In the genomic region with DNA sequence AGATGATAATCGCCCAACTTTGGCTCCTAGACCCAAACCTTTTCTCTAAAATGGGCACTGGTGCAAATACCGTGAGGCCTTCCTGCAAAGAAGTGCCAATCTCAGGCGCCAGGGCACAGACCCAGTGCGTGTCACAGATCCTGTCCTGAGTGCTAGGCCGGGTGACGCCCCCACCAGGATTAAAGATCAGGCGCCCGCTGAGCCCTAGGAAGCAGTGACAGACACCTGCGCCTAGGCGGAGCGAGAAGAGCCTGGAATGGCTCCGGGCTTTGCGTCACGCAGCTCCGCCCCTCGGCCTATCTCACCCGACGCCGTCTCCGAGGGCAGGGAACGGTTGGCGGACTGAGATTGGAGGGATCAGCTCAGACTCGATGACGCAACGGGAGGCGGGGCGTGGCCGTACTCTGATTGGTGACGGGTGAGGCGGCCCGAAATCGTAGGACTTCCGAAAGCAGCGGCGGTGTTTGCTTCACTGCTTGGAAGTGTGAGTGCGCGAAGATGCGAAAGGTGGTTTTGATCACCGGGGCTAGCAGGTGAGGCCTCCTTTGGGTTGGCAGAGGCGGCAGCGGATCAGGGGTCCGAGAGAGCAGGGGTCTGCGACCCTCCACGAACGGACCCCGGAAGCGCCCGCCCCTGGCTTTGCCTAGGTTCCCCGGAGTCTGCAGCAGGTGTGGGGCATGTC, we compare ENCODE assay signal across 8 cellular contexts. TPM values are rescaled to one million over a fixed set of nuclear protein-coding genes. Genes with fewer than 3 reads are reported as not detected.
DNase-seq lines count a peak whose midpoint lies in the region; ATAC-seq and TF ChIP-seq lines count a peak whose summit lies in the region.
"Not testable (repeated sequence)": the region's sequence is repeated elsewhere in the genome, so short reads cannot be mapped to it uniquely, and the experiment has no call there.

A gene with protein sequence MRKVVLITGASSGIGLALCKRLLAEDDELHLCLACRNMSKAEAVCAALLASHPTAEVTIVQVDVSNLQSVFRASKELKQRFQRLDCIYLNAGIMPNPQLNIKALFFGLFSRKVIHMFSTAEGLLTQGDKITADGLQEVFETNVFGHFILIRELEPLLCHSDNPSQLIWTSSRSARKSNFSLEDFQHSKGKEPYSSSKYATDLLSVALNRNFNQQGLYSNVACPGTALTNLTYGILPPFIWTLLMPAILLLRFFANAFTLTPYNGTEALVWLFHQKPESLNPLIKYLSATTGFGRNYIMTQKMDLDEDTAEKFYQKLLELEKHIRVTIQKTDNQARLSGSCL (plus strand): TSS at position 400 of the 682 bp plus-strand sequence. CDS start 99 bp downstream, at position 499.

- TF ChIP-seq POLR2A in ovary (IDR thresholded peaks at IDR 0.05) = peak; percentile 76

- peak within 1 kb of the TSS; percentile 62 for H3K4me3 ChIP-seq in GM12864 (ENCODE audit: low read depth, low read length)
- H3K4me3 ChIP-seq in ovary = peak within 1 kb of the TSS; percentile 44
- peak within 1 kb of the TSS; percentile 87 for H3K4me3 ChIP-seq in thoracic aorta

- 1 to 3% (median 2%) methylated on average over 8 to 32 of the region's 49 CpGs for WGBS in ovary, 3 donors

- intact Hi-C loops in head of caudate nucleus (cut with DNase I); ovary (cut with DNase I): not testable (repeated sequence)

- not testable (repeated sequence) for H3K9me3 ChIP-seq in ovary, thoracic aorta

- DNase-seq in GM12864 (ENCODE audit: low read depth) (peak; percentile 49), NCI-H128 (lab: John Stamatoyannopoulos, UW; ENCODE audit: unreplicated experiment) (peak; percentile 72), SW 1271 (lab: John Stamatoyannopoulos, UW) (peak; percentile 33 to 61), head of caudate nucleus (peak; percentile 80 to 94 (median 89)), ovary (peak; percentile 78 to 87 (median 82)), thoracic aorta (ENCODE audit: low spot score) (peak; percentile 35)

- not testable (repeated sequence) for H3K36me3 Mint-ChIP-seq in activated naive CD8-positive, alpha-beta T cell

- H3K4me3 Mint-ChIP-seq in activated naive CD8-positive, alpha-beta T cell = peak within 1 kb of the TSS; percentile 90

- peak; percentile 8 for TF ChIP-seq CTCF in GM12864 (IDR thresholded peaks at IDR 0.05; ENCODE audit: low read depth, low read length, missing control alignments)
- TF ChIP-seq CTCF in ovary (IDR thresholded peaks at IDR 0.05); thoracic aorta (IDR thresholded peaks at IDR 0.05): not testable (repeated sequence)

- not testable (repeated sequence) for H3K9me3 Mint-ChIP-seq in activated naive CD8-positive, alpha-beta T cell (ENCODE audit: low read depth)

- TF ChIP-seq EP300 in ovary (IDR thresholded peaks at IDR 0.05) = not testable (repeated sequence)

- peak within 1 kb of the TSS; percentile 82 for H3K27ac Mint-ChIP-seq in activated naive CD8-positive, alpha-beta T cell

- peaks cover 16% of the 10 kb centered on the region for H3K4me1 Mint-ChIP-seq in activated naive CD8-positive, alpha-beta T cell (ENCODE audit: low read depth)

- peak within 1 kb of the TSS; percentile 75 to 97 for H3K27ac ChIP-seq in ovary
- peak within 1 kb of the TSS; percentile 91 to 95 for H3K27ac ChIP-seq in thoracic aorta

- H3K27me3 ChIP-seq in ovary; thoracic aorta (replicated peaks; ENCODE audit: insufficient read depth): not testable (repeated sequence)

- H3K4me1 ChIP-seq in ovary (ENCODE audit: insufficient read depth); thoracic aorta (ENCODE audit: control insufficient read depth in 1 of 2, low read depth in 2 of 2): not testable (repeated sequence)

- not testable (repeated sequence) for H3K36me3 ChIP-seq in ovary, thoracic aorta

- ATAC-seq in HG02759 (IDR thresholded peaks at IDR 0.05; ENCODE audit: unreplicated experiment) (peak; percentile 99), thoracic aorta (ENCODE audit: insufficient number of reproducible peaks, low FRiP score, low read depth) (peak; percentile 100)

- not testable (repeated sequence) for H3K27me3 Mint-ChIP-seq in activated naive CD8-positive, alpha-beta T cell

RNA-seq across cellular contexts. Expression of the gene that starts here (rescaled TPM):
- total RNA-seq in ovary = 10 to 100 TPM in 6 of 7 donors, 1 to 10 TPM in 1; 9.0 to 32.0 (median 12.8) TPM
- 10 to 100 TPM; 11.3 to 17.7 TPM for polyA plus RNA-seq in ovary
- total RNA-seq in thoracic aorta = 10 to 100 TPM; 10.4 to 14.4 TPM

Comparison
In these comparisons a context has a peak if more than half of its experiments do, and no peak if none do; other contexts are left out.
1. Peak in every context shown above with its lines: DNase-seq, ATAC-seq, H3K4me3 ChIP-seq and H3K27ac ChIP-seq.
2. DNase-seq: peak in every context shown above with its lines; median percentile 89 in head of caudate nucleus; 82 in ovary; 72 in NCI-H128; 49 in GM12864; 47 in SW 1271; 35 in thoracic aorta.